In genomic region chr17:71899317-71899716, GRCh38 we compare ENCODE assay signal across 28 cellular contexts.
DNase-seq lines count a peak whose midpoint lies in the region; ATAC-seq and TF ChIP-seq lines count a peak whose summit lies in the region.
"Had no signal": no experiment of that assay in that cellular context is flagged by ENCODE, and none has a peak within 500 bp of the region (broad histone marks: within the 10 kb centered on the region; RNA-seq: fewer than 3 reads in every experiment).

No MANE protein-coding gene starts in this region.

- 87 to 95% (median 91%) methylated on average over 4 of the region's 4 CpGs for WGBS in heart left ventricle, 4 donors

- POLR2A ChIA-PET in MCF 10A (lab: Yijun Ruan, JAX) = no interaction called here

- peaks cover 27% of the 10 kb centered on the region for H3K4me1 Mint-ChIP-seq in MCF 10A (ENCODE audit: insufficient read depth, unreplicated experiment)
- H3K4me1 Mint-ChIP-seq in activated naive CD4-positive, alpha-beta T cell treated with anti-CD3 and anti-CD28 coated beads, Interleukin-2, amount 10 ng/mL, durations not matched to agents 7 days and 5 days = no peaks in the 10 kb centered on the region
- H3K4me1 Mint-ChIP-seq: activated naive CD4-positive, alpha-beta T cell treated with anti-CD3 and anti-CD28 coated beads, Interleukin-2, amount 50 U/mL, for 24 hours; central memory CD8-positive, alpha-beta T cell; stimulated activated naive CD8-positive, alpha-beta T cell treated with anti-CD3 and anti-CD28 coated beads, Interleukin-15, amount 100 ng/mL, for 72 hours had no signal

- H3K4me3 Mint-ChIP-seq in MCF 10A (ENCODE audit: unreplicated experiment) = no peak overlapping the region
- no peak overlapping the region for H3K4me3 Mint-ChIP-seq in activated naive CD4-positive, alpha-beta T cell treated with anti-CD3 and anti-CD28 coated beads, Interleukin-2, amount 10 ng/mL, durations not matched to agents 7 days and 5 days
- H3K4me3 Mint-ChIP-seq: activated naive CD4-positive, alpha-beta T cell treated with anti-CD3 and anti-CD28 coated beads, Interleukin-2, amount 50 U/mL, for 24 hours; activated T-helper 1 cell treated with anti-CD3 and anti-CD28 coated beads, Interleukin-12 subunit alpha, Interleukin-12 subunit beta, Interleukin-2, Interleukin-4 antibody, amounts not matched to agents 30 ng/mL and 10 ng/mL and 1 ng/mL, durations not matched to agents 14 hours and 24 hours and 36 hours; central memory CD8-positive, alpha-beta T cell; neural crest cell; stimulated activated naive CD8-positive, alpha-beta T cell treated with anti-CD3 and anti-CD28 coated beads, Interleukin-15, amount 100 ng/mL, for 72 hours had no signal

- H3K27ac ChIP-seq in breast epithelium = no peak overlapping the region
- H3K27ac ChIP-seq in foreskin keratinocyte = peak overlapping the region; percentile 46
- no peak overlapping the region for H3K27ac ChIP-seq in heart left ventricle
- H3K27ac ChIP-seq: 22Rv1, lower lobe of right lung, transverse colon had no signal

- H3K9me3 ChIP-seq in breast epithelium (no peaks in the 10 kb centered on the region), heart left ventricle (peaks cover 0 to 6% (median 0%) of the 10 kb centered on the region in 12 donors)
- H3K9me3 ChIP-seq: HAP-1, lower lobe of right lung, MG63, transverse colon had no signal

- H3K4me3 ChIP-seq in breast epithelium (no peak overlapping the region), heart left ventricle (no peak overlapping the region)
- H3K4me3 ChIP-seq: HAP-1, lower lobe of right lung, MG63, transverse colon had no signal

- TF ChIP-seq CTCF in MCF 10A (IDR thresholded peaks at IDR 0.05; ENCODE audit: unreplicated experiment) (no peak), breast epithelium (IDR thresholded peaks at IDR 0.05) (no peak), foreskin keratinocyte (conservative IDR thresholded peaks at IDR 0.05) (no peak), heart left ventricle (IDR thresholded peaks at IDR 0.05) (no peak)

- TF ChIP-seq POLR2A in breast epithelium (IDR thresholded peaks at IDR 0.05) = no peak
- no peak for TF ChIP-seq POLR2A in heart left ventricle (IDR thresholded peaks at IDR 0.05)

- ATAC-seq in foreskin keratinocyte (peak; percentile 69), heart left ventricle (no peak), Right ventricle myocardium superior (ENCODE audit: poor library complexity) (no peak)
- ATAC-seq: lower lobe of right lung; sciatic nerve; stimulated activated naive CD8-positive, alpha-beta T cell treated with anti-CD3 and anti-CD28 coated beads, Interleukin-15, amount 100 ng/mL, for 72 hours had no signal

- no peaks in the 10 kb centered on the region for H3K27me3 Mint-ChIP-seq in MCF 10A (ENCODE audit: insufficient read depth, unreplicated experiment)
- H3K27me3 Mint-ChIP-seq in activated naive CD4-positive, alpha-beta T cell treated with anti-CD3 and anti-CD28 coated beads, Interleukin-2, amount 10 ng/mL, durations not matched to agents 7 days and 5 days = no peaks in the 10 kb centered on the region
- H3K27me3 Mint-ChIP-seq: activated naive CD4-positive, alpha-beta T cell treated with anti-CD3 and anti-CD28 coated beads, Interleukin-2, amount 50 U/mL, for 24 hours; central memory CD8-positive, alpha-beta T cell; stimulated activated naive CD8-positive, alpha-beta T cell treated with anti-CD3 and anti-CD28 coated beads, Interleukin-15, amount 100 ng/mL, for 72 hours had no signal

- no TSS peak for BruUV-seq in MCF 10A (replicated peaks; lab: Mats Ljungman, UMichigan)

- no peaks in the 10 kb centered on the region for H3K36me3 Mint-ChIP-seq in MCF 10A (ENCODE audit: insufficient read depth, unreplicated experiment)
- H3K36me3 Mint-ChIP-seq in activated naive CD4-positive, alpha-beta T cell treated with anti-CD3 and anti-CD28 coated beads, Interleukin-2, amount 10 ng/mL, durations not matched to agents 7 days and 5 days = no peaks in the 10 kb centered on the region
- H3K36me3 Mint-ChIP-seq: activated naive CD4-positive, alpha-beta T cell treated with anti-CD3 and anti-CD28 coated beads, Interleukin-2, amount 50 U/mL, for 24 hours had no signal

- no peaks in the 10 kb centered on the region for H3K9me3 Mint-ChIP-seq in MCF 10A (ENCODE audit: unreplicated experiment)
- H3K9me3 Mint-ChIP-seq in activated naive CD4-positive, alpha-beta T cell treated with anti-CD3 and anti-CD28 coated beads, Interleukin-2, amount 10 ng/mL, durations not matched to agents 7 days and 5 days = peaks cover 7% of the 10 kb centered on the region

- H3K4me1 ChIP-seq in breast epithelium (no peaks in the 10 kb centered on the region), foreskin keratinocyte (peaks cover 30% of the 10 kb centered on the region), heart left ventricle (peaks cover 0 to 15% (median 0%) of the 10 kb centered on the region in 12 donors)
- H3K4me1 ChIP-seq: HAP-1, lower lobe of right lung, transverse colon had no signal

- H3K36me3 ChIP-seq in breast epithelium (no peaks in the 10 kb centered on the region), heart left ventricle (no peaks in the 10 kb centered on the region)
- H3K36me3 ChIP-seq: HAP-1, lower lobe of right lung, MG63, transverse colon had no signal

- DNase-seq in MCF 10A (ENCODE audit: unreplicated experiment) (peak; percentile 41), breast epithelium (ENCODE audit: low spot score in 2 of 2) (no peak), amniotic epithelial cell (ENCODE audit: low read depth) (peak; percentile 56), foreskin keratinocyte (peak; percentile 53 to 73), OCI-M2 (lab: John Stamatoyannopoulos, UW; ENCODE audit: unreplicated experiment) (no peak), heart left ventricle (no peak), Right ventricle myocardium superior (no peak)
- DNase-seq in activated naive CD4-positive, alpha-beta T cell treated with anti-CD3 and anti-CD28 coated beads, Interleukin-2, amount 10 ng/mL, durations not matched to agents 7 days and 5 days = no peak
- DNase-seq: activated CD4-positive, alpha-beta T cell treated with anti-CD3 and anti-CD28 coated beads, Interleukin-2, amount 50 U/mL, for 1 hour; anterior cingulate cortex; lower lobe of right lung; MG63; NCI-H1417; NCI-H2081 treated with DMSO at 0.1 percent for 48 hours; NCI-H446; NCI-H82; posterior cingulate gyrus; SHP77 treated with DMSO at 0.1 percent for 48 hours; stimulated activated naive CD8-positive, alpha-beta T cell treated with anti-CD3 and anti-CD28 coated beads, Interleukin-15, amount 100 ng/mL, for 72 hours; T1000; transverse colon had no signal

- CTCF ChIA-PET in MCF 10A (lab: Yijun Ruan, JAX) = no interaction called here
- CTCF ChIA-PET in activated naive CD4-positive, alpha-beta T cell treated with anti-CD3 and anti-CD28 coated beads, Interleukin-2, amount 10 ng/mL, durations not matched to agents 7 days and 5 days (lab: Charles Lee) = no interaction called here

- no peaks in the 10 kb centered on the region for H3K27me3 ChIP-seq in breast epithelium
- no peaks in the 10 kb centered on the region for H3K27me3 ChIP-seq in foreskin keratinocyte
- H3K27me3 ChIP-seq in heart left ventricle = no peaks in the 10 kb centered on the region
- H3K27me3 ChIP-seq: transverse colon had no signal

- H3K27ac Mint-ChIP-seq in MCF 10A (ENCODE audit: low read depth, unreplicated experiment) = peak overlapping the region; percentile 75
- H3K27ac Mint-ChIP-seq in activated naive CD4-positive, alpha-beta T cell treated with anti-CD3 and anti-CD28 coated beads, Interleukin-2, amount 10 ng/mL, durations not matched to agents 7 days and 5 days = no peak overlapping the region
- H3K27ac Mint-ChIP-seq: activated naive CD4-positive, alpha-beta T cell treated with anti-CD3 and anti-CD28 coated beads, Interleukin-2, amount 50 U/mL, for 24 hours; activated T-helper 1 cell treated with anti-CD3 and anti-CD28 coated beads, Interleukin-12 subunit alpha, Interleukin-12 subunit beta, Interleukin-2, Interleukin-4 antibody, amounts not matched to agents 30 ng/mL and 10 ng/mL and 1 ng/mL, durations not matched to agents 14 hours and 24 hours and 36 hours; stimulated activated naive CD8-positive, alpha-beta T cell treated with anti-CD3 and anti-CD28 coated beads, Interleukin-15, amount 100 ng/mL, for 72 hours had no signal

- intact Hi-C loops in MCF 10A (cut with micrococcal nuclease) = no loop called here
- intact Hi-C loops in breast epithelium (cut with DNase I; ENCODE audit: low total_unique reads) = no loop called here
- intact Hi-C loops in heart left ventricle (cut with DNase I) = loop anchor here in 2 of 10 donors (10.0 kb wide), 2 partner anchors 55 to 65 kb away; no protein-coding TSS in a partner anchor
- intact Hi-C loops in Right ventricle myocardium superior (cut with DNase I) = no loop called here

Comparison
In these comparisons a context has a peak if more than half of its experiments do, and no peak if none do; other contexts are left out.
1. DNase-seq: peak in MCF 10A (single experiment), amniotic epithelial cell (single experiment) and foreskin keratinocyte (2 of 2); none in breast epithelium (0 of 2), OCI-M2 (single experiment), heart left ventricle (0 of 5), activated naive CD4-positive, alpha-beta T cell treated with anti-CD3 and anti-CD28 coated beads, Interleukin-2, amount 10 ng/mL, durations not matched to agents 7 days and 5 days (single experiment) and Right ventricle myocardium superior (single experiment).